In the genomic region with DNA sequence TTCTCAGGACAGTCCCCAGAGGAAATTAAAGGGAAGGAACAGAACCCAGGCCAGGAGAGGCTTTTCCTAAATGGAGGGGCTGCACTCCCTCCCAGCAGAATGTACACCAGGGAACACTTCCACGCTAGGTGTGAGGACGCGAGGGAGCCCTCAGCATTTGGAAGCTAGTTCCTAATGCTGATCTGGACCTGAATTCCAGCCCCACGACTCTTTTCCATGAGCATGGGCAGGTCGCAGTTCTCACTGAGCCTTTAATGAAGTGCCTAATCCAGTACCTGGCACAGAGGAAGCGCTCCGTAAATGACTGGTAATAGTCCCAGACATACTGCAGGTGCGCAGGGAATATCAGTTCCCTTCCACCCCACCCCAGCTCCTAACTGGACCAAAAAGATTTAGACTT, we compare ENCODE assay signal across 14 cellular contexts. TPM values are rescaled to one million over a fixed set of nuclear protein-coding genes. Genes with fewer than 3 reads are reported as not detected.
A peak's percentile ranks its signal among the peaks of the same experiment; 100 is the strongest.
DNase-seq lines count a peak whose midpoint lies in the region; ATAC-seq, FAIRE-seq and TF ChIP-seq lines count a peak whose summit lies in the region.
"Had no signal": no experiment of that assay in that cellular context is flagged by ENCODE, and none has a peak within 500 bp of the region (broad histone marks: within the 10 kb centered on the region; RNA-seq: fewer than 3 reads in every experiment).

No MANE protein-coding gene starts in this region.

- POLR2A ChIA-PET in CD4-positive, alpha-beta memory T cell (lab: Charles Lee; ENCODE audit: partially characterized antibody), result interaction anchor here (1.0 to 2.1 kb wide), 3 partner anchors 10 to 44 kb away, joined by 3 to 8 read pairs (median 3); no protein-coding TSS in a partner anchor

- intact Hi-C loops in CD4-positive, alpha-beta memory T cell (cut with micrococcal nuclease), result no loop called here

- peak overlapping the region in 2 of 7 donors; percentile 22 to 57 for H3K27ac Mint-ChIP-seq in CD4-positive, alpha-beta memory T cell
- H3K27ac Mint-ChIP-seq in astrocyte (ENCODE audit: unreplicated experiment) (no peak overlapping the region), naive B cell (peak overlapping the region; percentile 87 to 98 (median 96))

- H3K27ac ChIP-seq in CD4-positive, alpha-beta memory T cell (ENCODE audit: low read depth, low read length), result no peak overlapping the region
- H3K27ac ChIP-seq in astrocyte (ENCODE audit: low read depth, low read length) (no peak overlapping the region), substantia nigra (ENCODE audit: low read depth, low read length, poor library complexity, severe bottlenecking) (no peak overlapping the region)
- H3K27ac ChIP-seq: SJSA1 had no signal

- TF ChIP-seq CTCF in GM12875 (IDR thresholded peaks at IDR 0.05; ENCODE audit: borderline replicate concordance, insufficient read depth, low read depth, low read length) (no peak), astrocyte (IDR thresholded peaks at IDR 0.05; ENCODE audit: insufficient read depth, low read depth, low read length) (no peak)

- H3K27me3 Mint-ChIP-seq in CD4-positive, alpha-beta memory T cell, result peaks cover 10 to 11% of the 10 kb centered on the region in 2 donors
- H3K27me3 Mint-ChIP-seq in astrocyte (ENCODE audit: low read depth, unreplicated experiment) (peaks cover 61% of the 10 kb centered on the region), naive B cell (no peaks in the 10 kb centered on the region)

- no peak for DNase-seq in CD4-positive, alpha-beta memory T cell
- no peak for DNase-seq in astrocyte (ENCODE audit: low read depth)
- no peak for DNase-seq in naive B cell
- no peak for DNase-seq in amygdala (lab: John Stamatoyannopoulos, UW)
- no peak for DNase-seq in substantia nigra (lab: John Stamatoyannopoulos, UW)
- no peak for DNase-seq in cerebellar nuclear complex (lab: John Stamatoyannopoulos, UW)
- DNase-seq: DMS79, IMR-90 had no signal

- H3K4me3 Mint-ChIP-seq in CD4-positive, alpha-beta memory T cell, result peak overlapping the region; percentile 69 to 79 (median 73)
- H3K4me3 Mint-ChIP-seq in astrocyte (ENCODE audit: unreplicated experiment), result peak overlapping the region; percentile 45
- peak overlapping the region; percentile 86 to 98 (median 96) for H3K4me3 Mint-ChIP-seq in naive B cell

- H2AFZ ChIP-seq in astrocyte (ENCODE audit: low read depth, low read length), result no peak overlapping the region

- no peaks in the 10 kb centered on the region for H3K36me3 ChIP-seq in CD4-positive, alpha-beta memory T cell (ENCODE audit: insufficient read depth, low read length)
- H3K36me3 ChIP-seq in astrocyte (ENCODE audit: insufficient read depth, low read length), result no peaks in the 10 kb centered on the region
- H3K36me3 ChIP-seq: SJSA1 had no signal

- H3K4me2 ChIP-seq in astrocyte (ENCODE audit: low read length), result no peak overlapping the region

- no peaks in the 10 kb centered on the region for H3K9me3 ChIP-seq in CD4-positive, alpha-beta memory T cell (ENCODE audit: control insufficient read depth in 1 of 2, low read length in 2 of 2)
- H3K9me3 ChIP-seq in astrocyte (ENCODE audit: insufficient read depth, low read depth, low read length), result no peaks in the 10 kb centered on the region
- H3K9me3 ChIP-seq: SJSA1 had no signal

- peaks cover 4% of the 10 kb centered on the region for H3K27me3 ChIP-seq in CD4-positive, alpha-beta memory T cell (ENCODE audit: insufficient read depth, low read length)
- H3K27me3 ChIP-seq in astrocyte (ENCODE audit: insufficient read depth, low read length), result peaks cover 42% of the 10 kb centered on the region

- ATAC-seq in naive B cell (ENCODE audit: low read depth in 2 of 2), result no peak
- ATAC-seq in GM19035 (IDR thresholded peaks at IDR 0.05; ENCODE audit: unreplicated experiment), result no peak

- no peak overlapping the region for H3K9ac ChIP-seq in astrocyte (ENCODE audit: low read length)

- peak overlapping the region in 1 of 2 donors; percentile 7 for H3K4me3 ChIP-seq in CD4-positive, alpha-beta memory T cell (ENCODE audit: low read length in 2 of 2)
- H3K4me3 ChIP-seq in GM12875 (ENCODE audit: low read depth, low read length) (peak overlapping the region; percentile 94), astrocyte (ENCODE audit: insufficient read depth, low read depth, low read length) (no peak overlapping the region)
- H3K4me3 ChIP-seq: SJSA1 had no signal

- CTCF ChIA-PET in CD4-positive, alpha-beta memory T cell (lab: Charles Lee; ENCODE audit: partially characterized antibody), result no interaction called here

- FAIRE-seq in astrocyte (lab: Jason Lieb, UNC), result no peak

- H3K79me2 ChIP-seq in astrocyte (ENCODE audit: insufficient read depth, low read length), result no peaks in the 10 kb centered on the region

- H3K9me3 Mint-ChIP-seq in CD4-positive, alpha-beta memory T cell, result no peaks in the 10 kb centered on the region
- H3K9me3 Mint-ChIP-seq in astrocyte (ENCODE audit: unreplicated experiment), result no peaks in the 10 kb centered on the region
- no peaks in the 10 kb centered on the region for H3K9me3 Mint-ChIP-seq in naive B cell

- H4K20me1 ChIP-seq in astrocyte (ENCODE audit: insufficient read depth, low read length), result no peaks in the 10 kb centered on the region

- H3K4me1 Mint-ChIP-seq in CD4-positive, alpha-beta memory T cell, result peaks cover 11 to 28% (median 20%) of the 10 kb centered on the region in 4 donors
- H3K4me1 Mint-ChIP-seq in astrocyte (ENCODE audit: low read depth, unreplicated experiment) (peaks cover 3% of the 10 kb centered on the region), naive B cell (peaks cover 70 to 87% (median 84%) of the 10 kb centered on the region in 3 donors)

- no peaks in the 10 kb centered on the region for H3K36me3 Mint-ChIP-seq in CD4-positive, alpha-beta memory T cell
- H3K36me3 Mint-ChIP-seq in astrocyte (ENCODE audit: low read depth, unreplicated experiment) (no peaks in the 10 kb centered on the region), naive B cell (peaks cover 0 to 21% of the 10 kb centered on the region in 2 donors)

- H3K4me1 ChIP-seq in CD4-positive, alpha-beta memory T cell (ENCODE audit: insufficient read depth, low read length), result peaks cover 20% of the 10 kb centered on the region
- no peaks in the 10 kb centered on the region for H3K4me1 ChIP-seq in astrocyte (ENCODE audit: insufficient read depth, low read length)

RNA-seq across cellular contexts. Expression of gene ALOX5, which starts 1.1 kb away (rescaled TPM):
- 1 to 10 TPM; 3.1 to 3.3 TPM for total RNA-seq in CD4-positive, alpha-beta memory T cell
- polyA plus RNA-seq in CD4-positive, alpha-beta memory T cell, result 10 to 100 TPM; 15.3 to 30.3 TPM
- 1.0 and 1.8 TPM in 2 replicates for total RNA-seq in astrocyte
- 100 to 1,000 TPM; 120 to 202 (median 153) TPM for polyA plus RNA-seq in naive B cell (ENCODE audit: low read depth in 6 of 6)
- total RNA-seq: IMR-90, SJSA1 had no signal
- polyA plus RNA-seq: IMR-90, smooth muscle cell had no signal

RNA-seq across cellular contexts. Expression of gene OR13A1, which starts 59.7 kb away (rescaled TPM):
- total RNA-seq in CD4-positive, alpha-beta memory T cell, result not detected
- polyA plus RNA-seq in CD4-positive, alpha-beta memory T cell, result under 1 TPM in 1 of 2 donors, not detected in 1; 0.55 TPM
- not detected in 2 replicates for total RNA-seq in astrocyte
- polyA plus RNA-seq in naive B cell (ENCODE audit: low read depth in 6 of 6), result 1 to 10 TPM in 1 of 6 donors, under 1 TPM in 3, not detected in 2; 0.16 to 4.0 (median 0.46) TPM
- total RNA-seq: activated CD8-positive, alpha-beta memory T cell treated with anti-CD3 and anti-CD28 coated beads for 36 hours; cardiac septum; IMR-90; SJSA1; smooth muscle cell had no signal
- polyA plus RNA-seq: IMR-90, smooth muscle cell had no signal

Comparison
In these comparisons a context has a peak if more than half of its experiments do, and no peak if none do; other contexts are left out.
1. H3K4me3 Mint-ChIP-seq: peak in every context shown above with its lines; median percentile 96 in naive B cell; 73 in CD4-positive, alpha-beta memory T cell; 45 in astrocyte.